ENCODE assay signal across 24 cellular contexts in the genomic region with DNA sequence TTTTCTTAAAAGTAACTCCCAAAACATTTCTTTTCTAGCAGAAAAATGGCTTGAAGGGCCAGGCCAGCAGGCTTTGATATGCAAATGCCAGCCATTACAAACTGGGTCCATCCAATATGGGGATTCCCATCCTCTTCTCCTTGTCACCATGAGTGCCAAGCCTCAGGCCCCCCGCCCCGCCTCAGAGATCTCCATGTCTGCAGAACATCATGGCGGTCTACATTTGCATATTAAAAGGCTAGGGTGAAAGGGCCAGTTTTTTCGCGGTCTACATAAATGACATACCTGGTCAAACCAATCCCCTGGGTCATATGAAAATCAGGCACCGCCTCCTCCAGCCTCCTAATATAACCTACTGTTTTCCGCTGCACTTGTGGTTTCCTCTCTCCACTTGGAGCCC.
"Had no signal": no experiment of that assay in that cellular context is flagged by ENCODE, and none has a peak within 500 bp of the region (broad histone marks: within the 10 kb centered on the region; RNA-seq: fewer than 3 reads in every experiment).

No MANE protein-coding gene starts in this region.

- H3K4me3 ChIP-seq: esophagus muscularis mucosa, heart right ventricle, lower lobe of right lung, ovary, psoas muscle, sigmoid colon, stomach, thyroid gland had no signal

- H3K36me3 Mint-ChIP-seq: stimulated activated effector memory CD8-positive, alpha-beta T cell treated with anti-CD3 and anti-CD28 coated beads, Interleukin-12 subunit alpha, Interleukin-12 subunit beta, amount 100 ng/mL, for 72 hours had no signal

- H3K36me3 ChIP-seq: esophagus muscularis mucosa, heart right ventricle, lower lobe of right lung, ovary, sigmoid colon, stomach, thyroid gland had no signal

- H3K4me3 Mint-ChIP-seq: dendritic cell treated with granulocyte-macrophage colony-stimulating factor and Interleukin-4, amounts not matched to agents 40 ng/mL and 50 ng/mL, for 4 days; naive thymus-derived CD8-positive, alpha-beta T cell; nephron progenitor cell; stimulated activated effector memory CD8-positive, alpha-beta T cell treated with anti-CD3 and anti-CD28 coated beads, Interleukin-12 subunit alpha, Interleukin-12 subunit beta, amount 100 ng/mL, for 72 hours had no signal

- H3K4me1 Mint-ChIP-seq: naive thymus-derived CD8-positive, alpha-beta T cell; nephron progenitor cell; stimulated activated effector memory CD8-positive, alpha-beta T cell treated with anti-CD3 and anti-CD28 coated beads, Interleukin-12 subunit alpha, Interleukin-12 subunit beta, amount 100 ng/mL, for 72 hours had no signal

- H3K4me1 ChIP-seq: esophagus muscularis mucosa, foreskin keratinocyte, heart right ventricle, lower lobe of right lung, psoas muscle, sigmoid colon, stomach, thyroid gland had no signal

- H3K9me3 ChIP-seq: esophagus muscularis mucosa, lower lobe of right lung, psoas muscle, thyroid gland had no signal

- H3K27me3 Mint-ChIP-seq: dendritic cell treated with granulocyte-macrophage colony-stimulating factor and Interleukin-4, amounts not matched to agents 40 ng/mL and 50 ng/mL, for 4 days; naive thymus-derived CD8-positive, alpha-beta T cell had no signal

- H3K27me3 ChIP-seq: esophagus muscularis mucosa, foreskin keratinocyte, ovary, sigmoid colon, stomach, thyroid gland had no signal

- H3K27ac Mint-ChIP-seq: dendritic cell treated with granulocyte-macrophage colony-stimulating factor and Interleukin-4, amounts not matched to agents 40 ng/mL and 50 ng/mL, for 4 days; naive thymus-derived CD8-positive, alpha-beta T cell; nephron progenitor cell; stimulated activated effector memory CD8-positive, alpha-beta T cell treated with anti-CD3 and anti-CD28 coated beads, Interleukin-12 subunit alpha, Interleukin-12 subunit beta, amount 100 ng/mL, for 72 hours had no signal

- DNase-seq: effector CD8-positive, alpha-beta T cell; foreskin keratinocyte; glutamatergic neuron; heart right ventricle; hippocampal formation; left ventricle myocardium superior; lower lobe of right lung; naive thymus-derived CD8-positive, alpha-beta T cell; nephron progenitor cell; nucleus accumbens; ovary; posterior cingulate gyrus; psoas muscle; right cardiac atrium; sigmoid colon; stimulated activated CD4-positive, alpha-beta T cell treated with anti-CD3 and anti-CD28 coated beads, Interleukin-2, amount 100 ng/mL, for 24 hours; stimulated activated CD4-positive, alpha-beta T cell treated with anti-CD3 and anti-CD28 coated beads, Interleukin-4, amount 100 ng/mL, for 24 hours; stimulated activated naive CD4-positive, alpha-beta T cell treated with Interleukin-2 at 50 U/mL for 16 hours; stomach; thyroid gland; trophoblast cell had no signal
